ENCODE assay signal across 2 cellular contexts in the genomic region with DNA sequence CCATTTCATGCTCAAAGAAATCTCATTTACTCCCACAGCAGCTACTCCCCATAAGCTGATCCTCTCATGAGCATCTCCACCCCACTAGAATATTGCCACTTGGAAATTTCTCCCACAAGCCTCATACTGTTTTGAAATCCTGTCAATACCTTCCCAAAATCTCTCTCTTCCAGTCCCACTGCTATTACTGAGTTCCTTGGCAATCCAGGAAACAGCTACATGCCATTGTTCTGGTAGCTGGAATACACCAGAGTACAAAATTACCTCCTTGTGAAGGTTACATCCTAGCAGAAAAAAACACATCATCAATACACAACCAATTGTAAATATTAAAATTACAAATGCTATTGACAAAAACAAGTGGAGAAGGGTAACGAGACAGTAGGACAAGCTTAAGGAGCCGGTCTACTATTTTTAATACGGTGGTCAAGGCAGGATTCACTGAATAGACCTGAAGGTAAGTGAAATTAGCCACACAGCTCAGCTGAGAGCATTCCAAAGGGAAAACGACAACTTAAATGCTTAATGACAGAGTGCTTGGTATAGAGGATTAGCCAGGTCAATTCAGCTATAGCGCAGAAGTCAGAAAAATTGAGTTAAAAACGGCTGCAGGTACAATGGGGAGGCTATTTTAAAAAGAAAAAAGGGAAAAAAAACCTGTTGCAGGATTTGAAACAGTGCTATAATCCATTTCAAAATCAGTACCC.
A peak's percentile ranks its signal among the peaks of the same experiment; 100 is the strongest.
TF ChIP-seq lines count a peak whose summit lies in the region.

No MANE protein-coding gene starts in this region.

TF ChIP-seq in HepG2, 621 proteins besides CTCF, POLR2A, EP300 and RAD21 (continues in another document):
- 0 out of 2 replicates have a peak, but pooled peaks have one; percentile 46 for TF ChIP-seq POLR2AphosphoS2 (IDR thresholded peaks at IDR 0.05; ENCODE audit: low read depth, low read length)
- TF ChIP-seq, protein P1, sequence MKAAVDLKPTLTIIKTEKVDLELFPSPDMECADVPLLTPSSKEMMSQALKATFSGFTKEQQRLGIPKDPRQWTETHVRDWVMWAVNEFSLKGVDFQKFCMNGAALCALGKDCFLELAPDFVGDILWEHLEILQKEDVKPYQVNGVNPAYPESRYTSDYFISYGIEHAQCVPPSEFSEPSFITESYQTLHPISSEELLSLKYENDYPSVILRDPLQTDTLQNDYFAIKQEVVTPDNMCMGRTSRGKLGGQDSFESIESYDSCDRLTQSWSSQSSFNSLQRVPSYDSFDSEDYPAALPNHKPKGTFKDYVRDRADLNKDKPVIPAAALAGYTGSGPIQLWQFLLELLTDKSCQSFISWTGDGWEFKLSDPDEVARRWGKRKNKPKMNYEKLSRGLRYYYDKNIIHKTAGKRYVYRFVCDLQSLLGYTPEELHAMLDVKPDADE (CRISPR knock-in tag; IDR thresholded peaks at IDR 0.05): no peak
- 0 out of 2 replicates have a peak, but pooled peaks have one; percentile 27 for TF ChIP-seq ZNF878 (CRISPR knock-in tag; IDR thresholded peaks at IDR 0.05)
- no peak for TF ChIP-seq RBAK (CRISPR knock-in tag; IDR thresholded peaks at IDR 0.05)
- no peak for TF ChIP-seq ZNF713 (CRISPR knock-in tag; IDR thresholded peaks at IDR 0.05)
- TF ChIP-seq PAWR (CRISPR knock-in tag; IDR thresholded peaks at IDR 0.05; ENCODE audit: borderline replicate concordance): no peak
- TF ChIP-seq, protein P2, sequence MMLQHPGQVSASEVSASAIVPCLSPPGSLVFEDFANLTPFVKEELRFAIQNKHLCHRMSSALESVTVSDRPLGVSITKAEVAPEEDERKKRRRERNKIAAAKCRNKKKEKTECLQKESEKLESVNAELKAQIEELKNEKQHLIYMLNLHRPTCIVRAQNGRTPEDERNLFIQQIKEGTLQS (CRISPR knock-in tag; IDR thresholded peaks at IDR 0.05): no peak
- TF ChIP-seq POLR2G (IDR thresholded peaks at IDR 0.05; ENCODE audit: low read depth, low read length): peak; percentile 52; the same call in 1 of the 2 replicates
- TF ChIP-seq ZKSCAN5 (CRISPR knock-in tag; IDR thresholded peaks at IDR 0.05): no peak
- no peak for TF ChIP-seq TBP (CRISPR knock-in tag; IDR thresholded peaks at IDR 0.05)
- TF ChIP-seq, protein P3, sequence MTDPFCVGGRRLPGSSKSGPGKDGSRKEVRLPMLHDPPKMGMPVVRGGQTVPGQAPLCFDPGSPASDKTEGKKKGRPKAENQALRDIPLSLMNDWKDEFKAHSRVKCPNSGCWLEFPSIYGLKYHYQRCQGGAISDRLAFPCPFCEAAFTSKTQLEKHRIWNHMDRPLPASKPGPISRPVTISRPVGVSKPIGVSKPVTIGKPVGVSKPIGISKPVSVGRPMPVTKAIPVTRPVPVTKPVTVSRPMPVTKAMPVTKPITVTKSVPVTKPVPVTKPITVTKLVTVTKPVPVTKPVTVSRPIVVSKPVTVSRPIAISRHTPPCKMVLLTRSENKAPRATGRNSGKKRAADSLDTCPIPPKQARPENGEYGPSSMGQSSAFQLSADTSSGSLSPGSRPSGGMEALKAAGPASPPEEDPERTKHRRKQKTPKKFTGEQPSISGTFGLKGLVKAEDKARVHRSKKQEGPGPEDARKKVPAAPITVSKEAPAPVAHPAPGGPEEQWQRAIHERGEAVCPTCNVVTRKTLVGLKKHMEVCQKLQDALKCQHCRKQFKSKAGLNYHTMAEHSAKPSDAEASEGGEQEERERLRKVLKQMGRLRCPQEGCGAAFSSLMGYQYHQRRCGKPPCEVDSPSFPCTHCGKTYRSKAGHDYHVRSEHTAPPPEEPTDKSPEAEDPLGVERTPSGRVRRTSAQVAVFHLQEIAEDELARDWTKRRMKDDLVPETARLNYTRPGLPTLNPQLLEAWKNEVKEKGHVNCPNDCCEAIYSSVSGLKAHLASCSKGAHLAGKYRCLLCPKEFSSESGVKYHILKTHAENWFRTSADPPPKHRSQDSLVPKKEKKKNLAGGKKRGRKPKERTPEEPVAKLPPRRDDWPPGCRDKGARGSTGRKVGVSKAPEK (CRISPR knock-in tag; IDR thresholded peaks at IDR 0.05; ENCODE audit: borderline replicate concordance): no peak
- TF ChIP-seq ZNF317 (CRISPR knock-in tag; IDR thresholded peaks at IDR 0.05): 0 out of 2 replicates have a peak, but pooled peaks have one; percentile 17
- no peak for TF ChIP-seq CCAR2 (optimal IDR thresholded peaks at IDR 0.05; ENCODE audit: low read depth, low read length)
- TF ChIP-seq NFIC (IDR thresholded peaks at IDR 0.05; ENCODE audit: low read length): 0 out of 2 replicates have a peak, but pooled peaks have one; percentile 40
- TF ChIP-seq ZNF232 (CRISPR knock-in tag; IDR thresholded peaks at IDR 0.05; ENCODE audit: borderline replicate concordance): no peak
- 0 out of 2 replicates have a peak, but pooled peaks have one; percentile 25 for TF ChIP-seq ZNF816 (CRISPR knock-in tag; IDR thresholded peaks at IDR 0.05; ENCODE audit: borderline replicate concordance)
- TF ChIP-seq, protein P4, sequence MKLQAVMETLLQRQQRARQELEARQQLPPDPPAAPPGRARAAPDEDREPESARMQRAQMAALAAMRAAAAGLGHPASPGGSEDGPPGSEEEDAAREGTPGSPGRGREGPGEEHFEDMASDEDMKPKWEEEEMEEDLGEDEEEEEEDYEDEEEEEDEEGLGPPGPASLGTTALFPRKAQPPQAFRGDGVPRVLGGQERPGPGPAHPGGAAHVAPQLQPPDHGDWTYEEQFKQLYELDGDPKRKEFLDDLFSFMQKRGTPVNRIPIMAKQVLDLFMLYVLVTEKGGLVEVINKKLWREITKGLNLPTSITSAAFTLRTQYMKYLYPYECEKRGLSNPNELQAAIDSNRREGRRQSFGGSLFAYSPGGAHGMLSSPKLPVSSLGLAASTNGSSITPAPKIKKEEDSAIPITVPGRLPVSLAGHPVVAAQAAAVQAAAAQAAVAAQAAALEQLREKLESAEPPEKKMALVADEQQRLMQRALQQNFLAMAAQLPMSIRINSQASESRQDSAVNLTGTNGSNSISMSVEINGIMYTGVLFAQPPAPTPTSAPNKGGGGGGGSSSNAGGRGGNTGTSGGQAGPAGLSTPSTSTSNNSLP (IDR thresholded peaks at IDR 0.05; ENCODE audit: low read depth, low read length): no peak
- TF ChIP-seq ZBTB1 (CRISPR knock-in tag; IDR thresholded peaks at IDR 0.05; ENCODE audit: borderline replicate concordance): no peak
- TF ChIP-seq RBM22 (optimal IDR thresholded peaks at IDR 0.05; ENCODE audit: low read length): peak; percentile 10
- TF ChIP-seq ARNTL (CRISPR knock-in tag; IDR thresholded peaks at IDR 0.05): no peak
- peak; percentile 54 for TF ChIP-seq SRSF4 (IDR thresholded peaks at IDR 0.05; ENCODE audit: low read depth, low read length, poor library complexity, severe bottlenecking)
- TF ChIP-seq, protein P5, sequence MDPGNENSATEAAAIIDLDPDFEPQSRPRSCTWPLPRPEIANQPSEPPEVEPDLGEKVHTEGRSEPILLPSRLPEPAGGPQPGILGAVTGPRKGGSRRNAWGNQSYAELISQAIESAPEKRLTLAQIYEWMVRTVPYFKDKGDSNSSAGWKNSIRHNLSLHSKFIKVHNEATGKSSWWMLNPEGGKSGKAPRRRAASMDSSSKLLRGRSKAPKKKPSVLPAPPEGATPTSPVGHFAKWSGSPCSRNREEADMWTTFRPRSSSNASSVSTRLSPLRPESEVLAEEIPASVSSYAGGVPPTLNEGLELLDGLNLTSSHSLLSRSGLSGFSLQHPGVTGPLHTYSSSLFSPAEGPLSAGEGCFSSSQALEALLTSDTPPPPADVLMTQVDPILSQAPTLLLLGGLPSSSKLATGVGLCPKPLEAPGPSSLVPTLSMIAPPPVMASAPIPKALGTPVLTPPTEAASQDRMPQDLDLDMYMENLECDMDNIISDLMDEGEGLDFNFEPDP (CRISPR knock-in tag; conservative IDR thresholded peaks at IDR 0.05): 0 out of 2 replicates have a peak, but pooled peaks have one; percentile 50
- no peak for TF ChIP-seq NONO (IDR thresholded peaks at IDR 0.05)
- 0 out of 2 replicates have a peak, but pooled peaks have one; percentile 3 for TF ChIP-seq NONO (CRISPR knock-in tag; conservative IDR thresholded peaks at IDR 0.05)

TF ChIP-seq in Ishikawa, 13 proteins besides CTCF, POLR2A, EP300 and RAD21:
- TF ChIP-seq NFIC (IDR thresholded peaks at IDR 0.05) (no peak), EGR1 (IDR thresholded peaks at IDR 0.05) (no peak), CREB1 (IDR thresholded peaks at IDR 0.05; ENCODE audit: low read depth) (no peak), TAF1 (IDR thresholded peaks at IDR 0.05; ENCODE audit: low read depth) (0 out of 2 replicates have a peak, but pooled peaks have one; percentile 18), TEAD4 (IDR thresholded peaks at IDR 0.05) (no peak), CEBPB (IDR thresholded peaks at IDR 0.05) (no peak), FOXM1 (IDR thresholded peaks at IDR 0.05; ENCODE audit: borderline replicate concordance, low read depth) (no peak)
- TF ChIP-seq, protein P6, sequence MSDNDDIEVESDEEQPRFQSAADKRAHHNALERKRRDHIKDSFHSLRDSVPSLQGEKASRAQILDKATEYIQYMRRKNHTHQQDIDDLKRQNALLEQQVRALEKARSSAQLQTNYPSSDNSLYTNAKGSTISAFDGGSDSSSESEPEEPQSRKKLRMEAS (IDR thresholded peaks at IDR 0.05): no peak
TF ChIP-seq in Ishikawa: peak in this region for 1.
